ENCODE assay signal across 8 cellular contexts in genomic region chr5:132065351-132065937, GRCh38. TPM values are rescaled to one million over a fixed set of nuclear protein-coding genes. Genes with fewer than 3 reads are reported as not detected.
A peak's percentile ranks its signal among the peaks of the same experiment; 100 is the strongest.
DNase-seq lines count a peak whose midpoint lies in the region; ATAC-seq and TF ChIP-seq lines count a peak whose summit lies in the region.

No MANE protein-coding gene starts in this region.

- ATAC-seq in HG03460 (IDR thresholded peaks at IDR 0.05; ENCODE audit: unreplicated experiment) = peak; percentile 51
- peak; percentile 71 for ATAC-seq in activated T-helper 17 cell treated with anti-CD3 and anti-CD28 coated beads, Interleukin-2, amount 50 U/mL, for 72 hours (replicated peaks)

- H3K4me2 ChIP-seq in OCI-LY7 (ENCODE audit: low read length) = no peak overlapping the region

- H3K27me3 Mint-ChIP-seq in activated T-helper 17 cell treated with anti-CD3 and anti-CD28 coated beads, Interleukin-2, amount 50 U/mL, for 72 hours = no peaks in the 10 kb centered on the region

- H3K36me3 Mint-ChIP-seq in activated T-helper 17 cell treated with anti-CD3 and anti-CD28 coated beads, Interleukin-2, amount 50 U/mL, for 72 hours (ENCODE audit: low read depth) = no peaks in the 10 kb centered on the region

- POLR2A ChIA-PET in OCI-LY7 (lab: Charles Lee) = no interaction called here

- H3K9me3 Mint-ChIP-seq in activated T-helper 17 cell treated with anti-CD3 and anti-CD28 coated beads, Interleukin-2, amount 50 U/mL, for 72 hours = no peaks in the 10 kb centered on the region

- no peaks in the 10 kb centered on the region for H3K36me3 ChIP-seq in OCI-LY7 (ENCODE audit: insufficient read depth, low read length)

- H3K27ac Mint-ChIP-seq in activated T-helper 17 cell treated with anti-CD3 and anti-CD28 coated beads, Interleukin-2, amount 50 U/mL, for 72 hours = peak overlapping the region; percentile 69

- H3K4me3 ChIP-seq in OCI-LY7 (ENCODE audit: low read depth, low read length, poor library complexity, severe bottlenecking) = no peak overlapping the region
- H3K4me3 ChIP-seq in retinal pigment epithelial cell (ENCODE audit: low read length) = no peak overlapping the region

- H3K9me2 ChIP-seq in OCI-LY7 (ENCODE audit: insufficient read depth, low read length) = no peaks in the 10 kb centered on the region

- intact Hi-C loops in OCI-LY7 (cut with micrococcal nuclease; ENCODE audit: unreplicated experiment) = loop anchor here (1.0 to 10.0 kb wide), 5 partner anchors 37 to 289 kb away; no protein-coding TSS in a partner anchor

- BruUV-seq in OCI-LY7 (replicated peaks; lab: Mats Ljungman, UMichigan) = no TSS peak

- H3K79me2 ChIP-seq in OCI-LY7 (ENCODE audit: insufficient read depth, low read depth, low read length) = no peaks in the 10 kb centered on the region

- H3K27ac ChIP-seq in OCI-LY7 (ENCODE audit: low read depth, low read length, poor library complexity, severe bottlenecking) = no peak overlapping the region

- no peaks in the 10 kb centered on the region for H3K9me3 ChIP-seq in OCI-LY7 (ENCODE audit: low read length)

- DNase-seq in NCI-H1417 (lab: John Stamatoyannopoulos, UW) (peak; percentile 22 to 54 (median 38)), NCI-H1417 treated with DMSO at 0.1 percent for 48 hours (lab: John Stamatoyannopoulos, UW) (no peak), OCI-LY7 (ENCODE audit: low spot score) (peak; percentile 71), globus pallidus (ENCODE audit: low spot score) (peak; percentile 11), retinal pigment epithelial cell (ENCODE audit: low read depth) (no peak), NCI-H187 treated with DMSO at 0.1 percent for 48 hours (lab: John Stamatoyannopoulos, UW) (no peak)

- CTCF ChIA-PET in OCI-LY7 (lab: Charles Lee; ENCODE audit: unreplicated experiment) = no interaction called here

- no peaks in the 10 kb centered on the region for H4K20me1 ChIP-seq in OCI-LY7 (ENCODE audit: insufficient read depth, low read length)

- peaks cover 20% of the 10 kb centered on the region for H3K4me1 Mint-ChIP-seq in activated T-helper 17 cell treated with anti-CD3 and anti-CD28 coated beads, Interleukin-2, amount 50 U/mL, for 72 hours

- no peak overlapping the region for H3K4me3 Mint-ChIP-seq in activated T-helper 17 cell treated with anti-CD3 and anti-CD28 coated beads, Interleukin-2, amount 50 U/mL, for 72 hours

- H3K4me1 ChIP-seq in OCI-LY7 (ENCODE audit: insufficient read depth, low read length, poor library complexity, severe bottlenecking) = no peaks in the 10 kb centered on the region

- TF ChIP-seq CTCF in OCI-LY7 (conservative IDR thresholded peaks at IDR 0.05; ENCODE audit: low read length) (peak; percentile 84), retinal pigment epithelial cell (conservative IDR thresholded peaks at IDR 0.05; ENCODE audit: low read depth, low read length) (peak; percentile 72)

- no peak overlapping the region for H2AFZ ChIP-seq in OCI-LY7 (ENCODE audit: low read length)

RNA-seq across cellular contexts. Expression of gene IL3, which starts 5.0 kb away (rescaled TPM):
- total RNA-seq in OCI-LY7 (2014; rRNA removed; shearing (Covaris generic)) = not detected in 2 replicates
- total RNA-seq in OCI-LY7 (2022) = not detected in 2 replicates
- 1 to 10 TPM in 1 of 2 donors, under 1 TPM in 1; 0.32 to 9.0 TPM for total RNA-seq in activated T-helper 17 cell treated with anti-CD3 and anti-CD28 coated beads, Interleukin-2, amount 50 U/mL, for 72 hours

RNA-seq across cellular contexts. Expression of gene CSF2, which starts 8.1 kb away (rescaled TPM):
- not detected in 2 replicates for total RNA-seq in OCI-LY7 (2014; rRNA removed; shearing (Covaris generic))
- not detected in 2 replicates for total RNA-seq in OCI-LY7 (2022)
- total RNA-seq in activated T-helper 17 cell treated with anti-CD3 and anti-CD28 coated beads, Interleukin-2, amount 50 U/mL, for 72 hours = 100 to 1,000 TPM in 1 of 2 donors, 10 to 100 TPM in 1; 14.6 to 159 TPM

RNA-seq across cellular contexts. Expression of gene ACSL6, which starts 54.0 kb away (rescaled TPM):
- total RNA-seq in OCI-LY7 (2014; rRNA removed; shearing (Covaris generic)) = 0.39 TPM in 1 of 2 replicates, not detected in the other
- not detected in 2 replicates for total RNA-seq in OCI-LY7 (2022)
- 1 to 10 TPM; 1.4 to 6.7 TPM for total RNA-seq in activated T-helper 17 cell treated with anti-CD3 and anti-CD28 coated beads, Interleukin-2, amount 50 U/mL, for 72 hours

Comparison
In these comparisons a context has a peak if more than half of its experiments do, and no peak if none do; other contexts are left out.
1. DNase-seq: peak in NCI-H1417 (3 of 3), OCI-LY7 (single experiment) and globus pallidus (single experiment); none in NCI-H1417 treated with DMSO at 0.1 percent for 48 hours (single experiment), retinal pigment epithelial cell (single experiment) and NCI-H187 treated with DMSO at 0.1 percent for 48 hours (single experiment).
2. RNA of gene CSF2, which starts 8.1 kb away (total RNA-seq): 14.6 to 159 TPM in activated T-helper 17 cell treated with anti-CD3 and anti-CD28 coated beads, Interleukin-2, amount 50 U/mL, for 72 hours; not detected in OCI-LY7; every median in the first group is over 10 times any median in the second.